In the genomic region with DNA sequence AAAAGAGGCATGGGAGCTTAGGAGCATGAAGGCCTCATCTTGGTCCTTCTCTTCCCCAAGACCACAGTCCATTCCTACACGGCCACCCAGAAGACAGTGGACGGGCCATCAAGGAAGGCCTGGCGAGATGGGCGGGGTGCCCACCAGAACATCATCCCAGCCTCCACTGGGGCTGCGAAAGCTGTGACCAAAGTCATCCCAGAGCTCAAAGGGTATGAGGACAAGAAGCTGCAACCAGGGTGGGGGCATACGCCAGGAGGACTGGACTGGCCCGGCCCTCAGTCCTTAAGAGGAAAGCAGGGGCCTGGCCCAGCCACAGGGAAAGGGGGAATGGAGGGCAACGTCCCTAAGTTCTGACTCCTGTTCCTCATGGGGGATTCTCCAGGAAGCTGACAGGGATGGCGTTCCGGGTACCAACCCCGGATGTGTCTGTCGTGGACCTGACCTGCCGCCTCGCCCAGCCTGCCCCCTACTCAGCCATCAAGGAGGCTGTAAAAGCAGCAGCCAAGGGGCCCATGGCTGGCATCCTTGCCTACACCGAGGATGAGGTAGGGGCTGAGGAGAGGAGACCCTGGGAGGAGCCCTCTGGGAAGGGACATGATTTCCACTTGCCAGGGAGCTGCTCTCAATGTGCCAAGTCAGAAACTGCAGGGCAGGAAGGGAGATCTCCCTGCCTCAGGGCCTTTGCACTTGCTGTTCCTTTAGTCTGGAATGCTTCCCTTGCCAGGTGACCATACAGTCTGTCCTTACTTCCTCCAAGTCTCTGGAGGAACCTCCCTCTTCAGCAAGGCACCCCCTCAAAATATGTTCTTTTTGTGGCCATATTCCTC, we compare ENCODE assay signal across 20 cellular contexts. TPM values are rescaled to one million over a fixed set of nuclear protein-coding genes. Genes with fewer than 3 reads are reported as not detected.
A peak's percentile ranks its signal among the peaks of the same experiment; 100 is the strongest.
DNase-seq lines count a peak whose midpoint lies in the region; ATAC-seq and TF ChIP-seq lines count a peak whose summit lies in the region.
"Had no signal": no experiment of that assay in that cellular context is flagged by ENCODE, and none has a peak within 500 bp of the region (broad histone marks: within the 10 kb centered on the region; RNA-seq: fewer than 3 reads in every experiment).

No MANE protein-coding gene starts in this region.

- H3K36me3 ChIP-seq in HCT116 (ENCODE audit: control insufficient read depth in 1 of 2, insufficient read depth in 2 of 2, low read length in 2 of 2) (peaks cover 11 to 42% of the 10 kb centered on the region in 2 experiments; a peak in 3 of 4 replicates), heart right ventricle (peaks cover 0 to 20% (median 0%) of the 10 kb centered on the region in 9 donors)
- peaks cover 0 to 13% (median 0%) of the 10 kb centered on the region in 3 experiments for H3K36me3 ChIP-seq in naive thymus-derived CD4-positive, alpha-beta T cell (ENCODE audit: control insufficient read depth in 2 of 3, insufficient read depth in 3 of 3, low read length in 3 of 3)

- H3K27me3 Mint-ChIP-seq in CD4-positive, alpha-beta T cell = no peaks in the 10 kb centered on the region
- no peaks in the 10 kb centered on the region for H3K27me3 Mint-ChIP-seq in T-helper 17 cell
- H3K27me3 Mint-ChIP-seq in naive thymus-derived CD4-positive, alpha-beta T cell = no peaks in the 10 kb centered on the region
- H3K27me3 Mint-ChIP-seq: stimulated activated naive B cell treated with anti-CD40 and anti-IgM and Interleukin-4, amounts not matched to agents 10 μg/mL and 1 μg/mL and 100 μg/mL, for 72 hours had no signal

- no peak for DNase-seq in CD4-positive, alpha-beta T cell
- DNase-seq in HCT116 (ENCODE audit: low read depth, low spot score) = no peak
- no peak for DNase-seq in T-helper 17 cell
- DNase-seq in naive thymus-derived CD4-positive, alpha-beta T cell = no peak
- no peak for DNase-seq in NCI-H748 (lab: John Stamatoyannopoulos, UW; ENCODE audit: unreplicated experiment)
- no peak for DNase-seq in heart right ventricle
- DNase-seq: activated CD8-positive, alpha-beta memory T cell treated with anti-CD3 and anti-CD28 coated beads for 24 hours; anterior cingulate cortex; DMS79 treated with DMSO at 0.1 percent for 48 hours; NCI-H187 treated with DMSO at 0.1 percent for 48 hours; NCI-H510A treated with DMSO at 0.1 percent for 48 hours; posterior cingulate gyrus; spleen; stimulated activated naive B cell treated with anti-CD40 and anti-IgM and Interleukin-4, amounts not matched to agents 10 μg/mL and 1 μg/mL and 100 μg/mL, for 72 hours; trophoblast cell had no signal

- 96 to 97% methylated on average over 15 of the region's 15 CpGs for WGBS in heart right ventricle, 2 donors

- H3K9ac ChIP-seq in HCT116 (ENCODE audit: low read length) = peak overlapping the region; percentile 100; the same call in 1 of the 2 replicates

- peaks cover 29% of the 10 kb centered on the region for H3K4me1 Mint-ChIP-seq in CD4-positive, alpha-beta T cell (ENCODE audit: low read depth)
- H3K4me1 Mint-ChIP-seq in T-helper 17 cell = peaks cover 23% of the 10 kb centered on the region
- peaks cover 19 to 34% (median 29%) of the 10 kb centered on the region in 7 donors for H3K4me1 Mint-ChIP-seq in naive thymus-derived CD4-positive, alpha-beta T cell

- CTCF ChIA-PET in CD4-positive, alpha-beta T cell (lab: Charles Lee) = no interaction called here
- CTCF ChIA-PET in HCT116 (lab: Charles Lee) = no interaction called here
- CTCF ChIA-PET in naive thymus-derived CD4-positive, alpha-beta T cell (lab: Charles Lee) = no interaction called here

- no peaks in the 10 kb centered on the region for H3K9me3 Mint-ChIP-seq in CD4-positive, alpha-beta T cell
- H3K9me3 Mint-ChIP-seq in naive thymus-derived CD4-positive, alpha-beta T cell = no peaks in the 10 kb centered on the region
- H3K9me3 Mint-ChIP-seq: stimulated activated naive B cell treated with anti-CD40 and anti-IgM and Interleukin-4, amounts not matched to agents 10 μg/mL and 1 μg/mL and 100 μg/mL, for 72 hours had no signal

- peak overlapping the region; percentile 98 for H3K4me2 ChIP-seq in HCT116 (ENCODE audit: low read length)

- intact Hi-C loops in CD4-positive, alpha-beta T cell (cut with DNase I, micrococcal nuclease) = no loop called here
- intact Hi-C loops in HCT116 (cut with micrococcal nuclease) = loop anchor here (10.0 kb wide), 1 partner anchor 391 kb away; the partner anchor contains the start of gene LRFN3
- intact Hi-C loops in naive thymus-derived CD4-positive, alpha-beta T cell (cut with micrococcal nuclease) = loop anchor here in 1 of 2 donors (2.0 kb wide), 1 partner anchor 101 kb away; no protein-coding TSS in a partner anchor
- intact Hi-C loops in heart right ventricle (cut with DNase I) = loop anchor here in 5 of 10 donors (2.0 to 10.0 kb wide), 4 partner anchors 101 to 391 kb away; partner anchors contain the start of genes KMT2B (in 3 of the 5), COX6B1 (in 1 of the 5), ETV2 (in 1 of the 5) and LRFN3 (in 1 of the 5)

- H2AFZ ChIP-seq in HCT116 (ENCODE audit: low read depth, low read length, poor library complexity, severe bottlenecking) = no peak overlapping the region

- H3K4me3 Mint-ChIP-seq in CD4-positive, alpha-beta T cell = peak overlapping the region; percentile 94
- H3K4me3 Mint-ChIP-seq in T-helper 17 cell = no peak overlapping the region
- H3K4me3 Mint-ChIP-seq in naive thymus-derived CD4-positive, alpha-beta T cell = peak overlapping the region in 5 of 10 donors; percentile 29 to 89 (median 88)

- peak overlapping the region; percentile 93 for H3K27ac Mint-ChIP-seq in CD4-positive, alpha-beta T cell
- peak overlapping the region; percentile 51 for H3K27ac Mint-ChIP-seq in T-helper 17 cell
- peak overlapping the region in 4 of 9 donors; percentile 21 to 96 (median 42) for H3K27ac Mint-ChIP-seq in naive thymus-derived CD4-positive, alpha-beta T cell

- POLR2A ChIA-PET in CD4-positive, alpha-beta T cell (lab: Charles Lee) = no interaction called here
- POLR2A ChIA-PET in HCT116 (lab: Charles Lee) = interaction anchor here (0.8 kb wide), 1 partner anchor 100 kb away, joined by 3 read pairs; no protein-coding TSS in a partner anchor
- POLR2A ChIA-PET in naive thymus-derived CD4-positive, alpha-beta T cell (lab: Charles Lee) = no interaction called here

- H3K9me2 ChIP-seq in HCT116 (ENCODE audit: insufficient read depth) = no peaks in the 10 kb centered on the region

- TF ChIP-seq RAD21 in HCT116 (IDR thresholded peaks at IDR 0.05; ENCODE audit: low read depth) = no peak

- no peaks in the 10 kb centered on the region for H4K20me1 ChIP-seq in HCT116 (ENCODE audit: insufficient read depth)

- TF ChIP-seq POLR2A in HCT116 (IDR thresholded peaks at IDR 0.05; ENCODE audit: borderline replicate concordance, extremely low read depth, insufficient read depth, insufficient read length) = no peak

- BruUV-seq in HCT116 (replicated peaks; lab: Mats Ljungman, UMichigan) = no TSS peak

- no peaks in the 10 kb centered on the region for H3K27me3 ChIP-seq in CD4-positive, alpha-beta T cell (ENCODE audit: control insufficient read depth, insufficient read depth, low read length)
- no peaks in the 10 kb centered on the region for H3K27me3 ChIP-seq in HCT116 (ENCODE audit: insufficient read depth, low read length)
- H3K27me3 ChIP-seq in naive thymus-derived CD4-positive, alpha-beta T cell (ENCODE audit: control insufficient read depth in 2 of 2, insufficient read depth in 2 of 2, low read length in 2 of 2) = no peaks in the 10 kb centered on the region
- no peaks in the 10 kb centered on the region for H3K27me3 ChIP-seq in heart right ventricle
- H3K27me3 ChIP-seq: spleen had no signal

- RAD21 ChIA-PET in HCT116 (lab: Charles Lee; ENCODE audit: low non-redundant PET in 1 of 2, low total read pairs in 2 of 2, uncharacterized antibody in 2 of 2, unreplicated experiment in 2 of 2) = no interaction called here

- TF ChIP-seq CTCF in CD4-positive, alpha-beta T cell (IDR thresholded peaks at IDR 0.05) = no peak
- TF ChIP-seq CTCF in HCT116 (IDR thresholded peaks at IDR 0.05 in 2 of 3, conservative IDR thresholded peaks at IDR 0.05 in 1 of 3; ENCODE audit: borderline replicate concordance in 1 of 3, insufficient read depth in 1 of 3, low read depth in 2 of 3, low read length in 2 of 3) = no peak
- TF ChIP-seq CTCF in heart right ventricle (IDR thresholded peaks at IDR 0.05) = no peak

- H3K4me3 ChIP-seq in HCT116 (replicated peaks in 1 of 2; ENCODE audit: low read depth in 1 of 2, low read length in 2 of 2) (peak overlapping the region; percentile 69 to 100), heart right ventricle (no peak overlapping the region)
- H3K4me3 ChIP-seq in naive thymus-derived CD4-positive, alpha-beta T cell (ENCODE audit: low read length) = no peak overlapping the region

- peaks cover 53% of the 10 kb centered on the region for H3K79me2 ChIP-seq in HCT116 (ENCODE audit: insufficient read depth, low read length)

- peaks cover 9 to 18% of the 10 kb centered on the region in 2 experiments for H3K4me1 ChIP-seq in HCT116 (ENCODE audit: control insufficient read depth in 1 of 2, insufficient read depth in 2 of 2, low read length in 2 of 2)
- peaks cover 13 to 16% of the 10 kb centered on the region in 2 donors for H3K4me1 ChIP-seq in naive thymus-derived CD4-positive, alpha-beta T cell (ENCODE audit: control insufficient read depth in 2 of 2, insufficient read depth in 2 of 2, low read length in 2 of 2)
- H3K4me1 ChIP-seq in heart right ventricle = peaks cover 0 to 24% (median 21%) of the 10 kb centered on the region in 9 donors

- ATAC-seq in CD4-positive, alpha-beta T cell (ENCODE audit: poor library complexity) = no peak
- no peak for ATAC-seq in HCT116
- no peak for ATAC-seq in T-helper 17 cell
- ATAC-seq in naive thymus-derived CD4-positive, alpha-beta T cell = no peak
- ATAC-seq in HG03342 (IDR thresholded peaks at IDR 0.05; ENCODE audit: unreplicated experiment) = no peak
- ATAC-seq in GM18907 (IDR thresholded peaks at IDR 0.05; ENCODE audit: unreplicated experiment) = no peak
- ATAC-seq in heart right ventricle = no peak
- ATAC-seq: stimulated activated naive B cell treated with anti-CD40 and anti-IgM and Interleukin-4, amounts not matched to agents 10 μg/mL and 1 μg/mL and 100 μg/mL, for 72 hours had no signal

- peaks cover 8% of the 10 kb centered on the region for H3K36me3 Mint-ChIP-seq in CD4-positive, alpha-beta T cell (ENCODE audit: low read depth)
- no peaks in the 10 kb centered on the region for H3K36me3 Mint-ChIP-seq in T-helper 17 cell (ENCODE audit: low read depth)
- H3K36me3 Mint-ChIP-seq in naive thymus-derived CD4-positive, alpha-beta T cell = peaks cover 0 to 8% (median 0%) of the 10 kb centered on the region in 5 donors

- H3K9me3 ChIP-seq in CD4-positive, alpha-beta T cell (ENCODE audit: control insufficient read depth, low read length) = no peaks in the 10 kb centered on the region
- H3K9me3 ChIP-seq in HCT116 (ENCODE audit: control insufficient read depth in 1 of 2, insufficient read depth in 1 of 2, low read depth in 1 of 2, low read length in 2 of 2) = no peaks in the 10 kb centered on the region
- H3K9me3 ChIP-seq in T-helper 17 cell (ENCODE audit: control insufficient read depth, low read length, poor library complexity, severe bottlenecking) = no peaks in the 10 kb centered on the region
- H3K9me3 ChIP-seq in naive thymus-derived CD4-positive, alpha-beta T cell (ENCODE audit: control insufficient read depth in 2 of 3, low read length in 3 of 3) = no peaks in the 10 kb centered on the region
- no peaks in the 10 kb centered on the region for H3K9me3 ChIP-seq in heart right ventricle
- H3K9me3 ChIP-seq: spleen had no signal

- H3K27ac ChIP-seq in CD4-positive, alpha-beta T cell (ENCODE audit: low read depth, low read length) = peak overlapping the region; percentile 10
- H3K27ac ChIP-seq in HCT116 (ENCODE audit: low read depth, low read length) (no peak overlapping the region), heart right ventricle (no peak overlapping the region)
- H3K27ac ChIP-seq in naive thymus-derived CD4-positive, alpha-beta T cell (ENCODE audit: low read depth, low read length) = peak overlapping the region; percentile 84

RNA-seq across cellular contexts. Expression of gene TMEM147, which starts 1.9 kb away (rescaled TPM):
- 10 to 100 TPM; 20.3 to 22.0 TPM for total RNA-seq in CD4-positive, alpha-beta T cell
- total RNA-seq in HCT116 (2021; ENCODE audit: unreplicated experiment) (128 TPM), T-helper 17 cell (10 to 100 TPM; 30.5 to 37.0 TPM), heart right ventricle (100 to 1,000 TPM in 3 of 10 donors, 10 to 100 TPM in 7; 62.8 to 103 (median 74.7) TPM)
- polyA plus RNA-seq in HCT116 (2012) = 192 and 211 TPM in 2 replicates
- 10 to 100 TPM; 24.7 to 54.0 (median 34.6) TPM for total RNA-seq in naive thymus-derived CD4-positive, alpha-beta T cell
- 100 to 1,000 TPM; 143 to 154 TPM for polyA plus RNA-seq in naive thymus-derived CD4-positive, alpha-beta T cell
- polyA plus RNA-seq in heart right ventricle = 100 to 1,000 TPM in 1 of 2 donors, 10 to 100 TPM in 1; 78.0 to 229 TPM

RNA-seq across cellular contexts. Expression of gene GAPDHS, which starts 10.2 kb away (rescaled TPM):
- total RNA-seq in CD4-positive, alpha-beta T cell = not detected
- not detected for total RNA-seq in HCT116 (2021; ENCODE audit: unreplicated experiment)
- 0.09 TPM in 1 of 2 replicates, not detected in the other for polyA plus RNA-seq in HCT116 (2012)
- not detected for total RNA-seq in T-helper 17 cell
- not detected for total RNA-seq in naive thymus-derived CD4-positive, alpha-beta T cell
- polyA plus RNA-seq in naive thymus-derived CD4-positive, alpha-beta T cell = not detected
- not detected for total RNA-seq in heart right ventricle
- not detected for polyA plus RNA-seq in heart right ventricle
- total RNA-seq: chondrocyte, mononuclear cell had no signal
- polyA plus RNA-seq: BJ had no signal

RNA-seq across cellular contexts. Expression of gene SBSN, which starts 15.4 kb away (rescaled TPM):
- total RNA-seq in CD4-positive, alpha-beta T cell = not detected
- 0.66 TPM for total RNA-seq in HCT116 (2021; ENCODE audit: unreplicated experiment)
- polyA plus RNA-seq in HCT116 (2012) = 0.17 and 0.23 TPM in 2 replicates
- total RNA-seq in T-helper 17 cell = not detected
- not detected for total RNA-seq in naive thymus-derived CD4-positive, alpha-beta T cell
- not detected for polyA plus RNA-seq in naive thymus-derived CD4-positive, alpha-beta T cell
- total RNA-seq in heart right ventricle = not detected
- polyA plus RNA-seq in heart right ventricle = under 1 TPM in 1 of 2 donors, not detected in 1; 0.20 TPM
- total RNA-seq: mononuclear cell, spleen had no signal

RNA-seq across cellular contexts. Expression of gene ATP4A, which starts 20.0 kb away (rescaled TPM):
- not detected for total RNA-seq in CD4-positive, alpha-beta T cell
- total RNA-seq in HCT116 (2021; ENCODE audit: unreplicated experiment) = 0.27 TPM
- 0.30 TPM in 2 replicates for polyA plus RNA-seq in HCT116 (2012)
- total RNA-seq in T-helper 17 cell = not detected
- total RNA-seq in naive thymus-derived CD4-positive, alpha-beta T cell = not detected
- not detected for polyA plus RNA-seq in naive thymus-derived CD4-positive, alpha-beta T cell
- total RNA-seq in heart right ventricle = not detected
- not detected for polyA plus RNA-seq in heart right ventricle
- total RNA-seq: chondrocyte, mononuclear cell, spleen had no signal
- polyA plus RNA-seq: BJ, spleen had no signal

RNA-seq across cellular contexts. Expression of gene DMKN, which starts 30.0 kb away (rescaled TPM):
- not detected for total RNA-seq in CD4-positive, alpha-beta T cell
- total RNA-seq in HCT116 (2021; ENCODE audit: unreplicated experiment) = 246 TPM
- polyA plus RNA-seq in HCT116 (2012) = 256 and 297 TPM in 2 replicates
- not detected for total RNA-seq in T-helper 17 cell
- under 1 TPM in 2 of 5 experiments, not detected in 3; 0.54 to 0.76 TPM for total RNA-seq in naive thymus-derived CD4-positive, alpha-beta T cell
- polyA plus RNA-seq in naive thymus-derived CD4-positive, alpha-beta T cell = not detected
- total RNA-seq in heart right ventricle = 10 to 100 TPM in 3 of 10 donors, 1 to 10 TPM in 7; 2.0 to 15.7 (median 7.6) TPM
- polyA plus RNA-seq in heart right ventricle = 10 to 100 TPM in 1 of 2 donors, 1 to 10 TPM in 1; 7.8 to 32.2 TPM
- total RNA-seq: mononuclear cell had no signal

Comparison
In these comparisons a context has a peak if more than half of its experiments do, and no peak if none do; other contexts are left out.
1. H3K27ac ChIP-seq: peak in CD4-positive, alpha-beta T cell (single experiment) and naive thymus-derived CD4-positive, alpha-beta T cell (single experiment); none in HCT116 (single experiment) and heart right ventricle (0 of 10).
2. H3K4me3 ChIP-seq: peak in HCT116 (2 of 2); none in naive thymus-derived CD4-positive, alpha-beta T cell (single experiment) and heart right ventricle (0 of 10).